Comparison of ENCODE assay signal across 1 cellular context in genomic region chr14:21383848-21384493, GRCh38.
TF ChIP-seq lines count a peak whose summit lies in the region.

Gene SUPT16H, minus strand, starts transcription at chr14:21384019. Its CDS starts 92 bp downstream, at chr14:21383927.

TF ChIP-seq in HepG2, 621 proteins besides CTCF, POLR2A, EP300 and RAD21 (continued from another document and continues in another):
- peak; percentile 91; the same call in 1 of the 2 replicates for TF ChIP-seq ZBTB4 (CRISPR knock-in tag; IDR thresholded peaks at IDR 0.05; ENCODE audit: borderline replicate concordance)
- peak; percentile 64; the same call in 1 of the 2 replicates for TF ChIP-seq ZNF333 (CRISPR knock-in tag; IDR thresholded peaks at IDR 0.05; ENCODE audit: borderline replicate concordance)
- TF ChIP-seq ZZZ3 (CRISPR knock-in tag; IDR thresholded peaks at IDR 0.05; ENCODE audit: borderline replicate concordance) = peak; percentile 87; the same call in 1 of the 2 replicates
- TF ChIP-seq ZNF780A (CRISPR knock-in tag; IDR thresholded peaks at IDR 0.05) = peak; percentile 52; the same call in 1 of the 2 replicates
- TF ChIP-seq MTF1 (CRISPR knock-in tag; IDR thresholded peaks at IDR 0.05) = no peak; the same call in 1 of the 2 replicates
- no peak for TF ChIP-seq DMTF1 (CRISPR knock-in tag; IDR thresholded peaks at IDR 0.05)
- TF ChIP-seq TCF7L2 (IDR thresholded peaks at IDR 0.05; ENCODE audit: low read depth, low read length) = no peak
- TF ChIP-seq PHF5A (CRISPR knock-in tag; IDR thresholded peaks at IDR 0.05; ENCODE audit: low read depth, unreplicated experiment) = no peak
- no peak for TF ChIP-seq HMGXB3 (CRISPR knock-in tag; IDR thresholded peaks at IDR 0.05; ENCODE audit: borderline replicate concordance)
- TF ChIP-seq PREB (CRISPR knock-in tag; IDR thresholded peaks at IDR 0.05) = no peak
- no peak for TF ChIP-seq NFKBIZ (CRISPR knock-in tag; IDR thresholded peaks at IDR 0.05)
- TF ChIP-seq KDM3A (CRISPR knock-in tag; IDR thresholded peaks at IDR 0.05; ENCODE audit: low read depth) = peak; percentile 77; the same call in 1 of the 2 replicates
- peak; percentile 68; the same call in 1 of the 2 replicates for TF ChIP-seq PITX1 (CRISPR knock-in tag; IDR thresholded peaks at IDR 0.05)
- no peak; the same call in 1 of the 2 replicates for TF ChIP-seq TEAD2 (CRISPR knock-in tag; IDR thresholded peaks at IDR 0.05)
- TF ChIP-seq, protein P1, sequence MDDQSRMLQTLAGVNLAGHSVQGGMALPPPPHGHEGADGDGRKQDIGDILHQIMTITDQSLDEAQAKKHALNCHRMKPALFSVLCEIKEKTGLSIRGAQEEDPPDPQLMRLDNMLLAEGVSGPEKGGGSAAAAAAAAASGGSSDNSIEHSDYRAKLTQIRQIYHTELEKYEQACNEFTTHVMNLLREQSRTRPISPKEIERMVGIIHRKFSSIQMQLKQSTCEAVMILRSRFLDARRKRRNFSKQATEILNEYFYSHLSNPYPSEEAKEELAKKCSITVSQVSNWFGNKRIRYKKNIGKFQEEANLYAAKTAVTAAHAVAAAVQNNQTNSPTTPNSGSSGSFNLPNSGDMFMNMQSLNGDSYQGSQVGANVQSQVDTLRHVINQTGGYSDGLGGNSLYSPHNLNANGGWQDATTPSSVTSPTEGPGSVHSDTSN (CRISPR knock-in tag; IDR thresholded peaks at IDR 0.05; ENCODE audit: borderline replicate concordance) = 0 out of 2 replicates have a peak, but pooled peaks have one; percentile 68
- peak; percentile 68; the same call in 1 of the 2 replicates for TF ChIP-seq TMF1 (CRISPR knock-in tag; IDR thresholded peaks at IDR 0.05; ENCODE audit: low read depth)
- 0 out of 2 replicates have a peak, but pooled peaks have one; percentile 34 for TF ChIP-seq RCOR2 (CRISPR knock-in tag; IDR thresholded peaks at IDR 0.05)
- TF ChIP-seq CSRNP2 (CRISPR knock-in tag; conservative IDR thresholded peaks at IDR 0.05; ENCODE audit: low read depth) = 0 out of 2 replicates have a peak, but pooled peaks have one; percentile 33
- TF ChIP-seq, protein P2, sequence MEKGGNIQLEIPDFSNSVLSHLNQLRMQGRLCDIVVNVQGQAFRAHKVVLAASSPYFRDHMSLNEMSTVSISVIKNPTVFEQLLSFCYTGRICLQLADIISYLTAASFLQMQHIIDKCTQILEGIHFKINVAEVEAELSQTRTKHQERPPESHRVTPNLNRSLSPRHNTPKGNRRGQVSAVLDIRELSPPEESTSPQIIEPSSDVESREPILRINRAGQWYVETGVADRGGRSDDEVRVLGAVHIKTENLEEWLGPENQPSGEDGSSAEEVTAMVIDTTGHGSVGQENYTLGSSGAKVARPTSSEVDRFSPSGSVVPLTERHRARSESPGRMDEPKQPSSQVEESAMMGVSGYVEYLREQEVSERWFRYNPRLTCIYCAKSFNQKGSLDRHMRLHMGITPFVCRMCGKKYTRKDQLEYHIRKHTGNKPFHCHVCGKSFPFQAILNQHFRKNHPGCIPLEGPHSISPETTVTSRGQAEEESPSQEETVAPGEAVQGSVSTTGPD (CRISPR knock-in tag; IDR thresholded peaks at IDR 0.05) = no peak
- TF ChIP-seq SETDB1 (CRISPR knock-in tag; IDR thresholded peaks at IDR 0.05; ENCODE audit: borderline replicate concordance) = no peak
- TF ChIP-seq TBX3 (IDR thresholded peaks at IDR 0.05; ENCODE audit: borderline replicate concordance) = no peak; the same call in 1 of the 2 replicates
- TF ChIP-seq ZSCAN29 (CRISPR knock-in tag; conservative IDR thresholded peaks at IDR 0.05) = no peak
- 0 out of 2 replicates have a peak, but pooled peaks have one; percentile 55 for TF ChIP-seq ZNF512 (CRISPR knock-in tag; IDR thresholded peaks at IDR 0.05)
- TF ChIP-seq YY1 (IDR thresholded peaks at IDR 0.05; ENCODE audit: insufficient read depth, insufficient replicate concordance, low read depth, low read length) = peak; percentile 70
- TF ChIP-seq ERF (CRISPR knock-in tag; IDR thresholded peaks at IDR 0.05) = peak; percentile 76
- TF ChIP-seq CBX5 (CRISPR knock-in tag; IDR thresholded peaks at IDR 0.05; ENCODE audit: borderline replicate concordance) = peak; percentile 22
- TF ChIP-seq POLR2AphosphoS2 (IDR thresholded peaks at IDR 0.05; ENCODE audit: low read depth, low read length) = no peak
- TF ChIP-seq ZNF83 (CRISPR knock-in tag; IDR thresholded peaks at IDR 0.05; ENCODE audit: borderline replicate concordance) = no peak
- TF ChIP-seq ZNF570 (CRISPR knock-in tag; IDR thresholded peaks at IDR 0.05; ENCODE audit: borderline replicate concordance) = 0 out of 2 replicates have a peak, but pooled peaks have one; percentile 61
- TF ChIP-seq DNMT1 (CRISPR knock-in tag; IDR thresholded peaks at IDR 0.05) = peak; percentile 82; the same call in 1 of the 2 replicates
- TF ChIP-seq STAG1 (CRISPR knock-in tag; IDR thresholded peaks at IDR 0.05) = 0 out of 2 replicates have a peak, but pooled peaks have one; percentile 10
- TF ChIP-seq ZNF660 (CRISPR knock-in tag; IDR thresholded peaks at IDR 0.05; ENCODE audit: borderline replicate concordance, low read depth) = no peak
- no peak for TF ChIP-seq HHEX (CRISPR knock-in tag; IDR thresholded peaks at IDR 0.05)
- TF ChIP-seq ZNF749 (CRISPR knock-in tag; IDR thresholded peaks at IDR 0.05; ENCODE audit: borderline replicate concordance) = peak; percentile 57; the same call in 1 of the 2 replicates
- no peak for TF ChIP-seq ZNF7 (CRISPR knock-in tag; IDR thresholded peaks at IDR 0.05)
- TF ChIP-seq, protein P3, sequence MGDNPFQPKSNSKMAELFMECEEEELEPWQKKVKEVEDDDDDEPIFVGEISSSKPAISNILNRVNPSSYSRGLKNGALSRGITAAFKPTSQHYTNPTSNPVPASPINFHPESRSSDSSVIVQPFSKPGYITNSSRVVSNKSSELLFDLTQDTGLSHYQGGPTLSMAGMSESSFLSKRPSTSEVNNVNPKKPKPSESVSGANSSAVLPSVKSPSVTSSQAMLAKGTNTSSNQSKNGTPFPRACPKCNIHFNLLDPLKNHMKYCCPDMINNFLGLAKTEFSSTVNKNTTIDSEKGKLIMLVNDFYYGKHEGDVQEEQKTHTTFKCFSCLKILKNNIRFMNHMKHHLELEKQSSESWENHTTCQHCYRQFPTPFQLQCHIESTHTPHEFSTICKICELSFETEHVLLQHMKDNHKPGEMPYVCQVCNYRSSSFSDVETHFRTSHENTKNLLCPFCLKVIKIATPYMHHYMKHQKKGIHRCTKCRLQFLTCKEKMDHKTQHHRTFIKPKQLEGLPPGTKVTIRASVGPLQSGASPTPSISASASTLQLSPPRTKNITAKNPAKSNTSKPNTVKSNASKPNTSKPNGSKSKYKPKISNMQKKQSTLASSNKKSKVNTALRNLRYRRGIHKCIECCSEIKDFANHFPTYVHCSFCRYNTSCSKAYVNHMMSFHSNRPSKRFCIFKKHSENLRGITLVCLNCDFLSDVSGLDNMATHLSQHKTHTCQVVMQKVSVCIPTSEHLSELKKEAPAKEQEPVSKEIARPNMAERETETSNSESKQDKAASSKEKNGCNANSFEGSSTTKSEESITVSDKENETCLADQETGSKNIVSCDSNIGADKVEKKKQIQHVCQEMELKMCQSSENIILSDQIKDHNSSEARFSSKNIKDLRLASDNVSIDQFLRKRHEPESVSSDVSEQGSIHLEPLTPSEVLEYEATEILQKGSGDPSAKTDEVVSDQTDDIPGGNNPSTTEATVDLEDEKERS (CRISPR knock-in tag; IDR thresholded peaks at IDR 0.05) = peak; percentile 56
